ENCODE assay signal across 20 cellular contexts in genomic region chr14:34680806-34681479, GRCh38. TPM values are rescaled to one million over a fixed set of nuclear protein-coding genes. Genes with fewer than 3 reads are reported as not detected.
DNase-seq lines count a peak whose midpoint lies in the region; ATAC-seq and TF ChIP-seq lines count a peak whose summit lies in the region.
"Had no signal": no experiment of that assay in that cellular context is flagged by ENCODE, and none has a peak within 500 bp of the region (broad histone marks: within the 10 kb centered on the region; RNA-seq: fewer than 3 reads in every experiment).

No MANE protein-coding gene starts in this region.

- no peaks in the 10 kb centered on the region for H3K36me3 Mint-ChIP-seq in osteocyte (ENCODE audit: unreplicated experiment)
- H3K36me3 Mint-ChIP-seq: CD4-positive, CD25-positive, alpha-beta regulatory T cell had no signal

- H3K4me1 Mint-ChIP-seq in osteocyte (ENCODE audit: unreplicated experiment), result peaks cover 12% of the 10 kb centered on the region

- ATAC-seq in GM18511 (IDR thresholded peaks at IDR 0.05; ENCODE audit: unreplicated experiment) (no peak), HG02678 (IDR thresholded peaks at IDR 0.05; ENCODE audit: unreplicated experiment) (no peak), GM21576 (IDR thresholded peaks at IDR 0.05; ENCODE audit: unreplicated experiment) (no peak)

- no peak overlapping the region for H3K4me3 Mint-ChIP-seq in osteocyte (ENCODE audit: unreplicated experiment)

- H3K27ac Mint-ChIP-seq in osteocyte (ENCODE audit: unreplicated experiment), result no peak overlapping the region

- peak; percentile 44 for DNase-seq in DMS 273 treated with DMSO at 0.1 percent for 48 hours (lab: John Stamatoyannopoulos, UW)
- DNase-seq in NCI-H2171 treated with DMSO at 0.1 percent for 48 hours (lab: John Stamatoyannopoulos, UW), result peak; percentile 89
- peak; percentile 34 for DNase-seq in left kidney (ENCODE audit: low read depth, low spot score)
- DNase-seq in osteocyte (ENCODE audit: extremely low spot score, unreplicated experiment), result peak; percentile 21
- DNase-seq in NCI-H187 (lab: John Stamatoyannopoulos, UW), result no peak
- DNase-seq: BE2C; CD4-positive, CD25-positive, alpha-beta regulatory T cell; COR-L47; DMS153; GDM1; GOT3; NCI-H1436; NCI-H2029 treated with DMSO at 0.1 percent for 48 hours; NCI-H446 treated with DMSO at 0.1 percent for 48 hours; NCI-H774; RPMI8226; SHP77 treated with DMSO at 0.1 percent for 48 hours had no signal

- no peaks in the 10 kb centered on the region for H3K9me3 Mint-ChIP-seq in osteocyte (ENCODE audit: unreplicated experiment)
- H3K9me3 Mint-ChIP-seq: CD4-positive, CD25-positive, alpha-beta regulatory T cell had no signal

- H3K27me3 Mint-ChIP-seq in osteocyte (ENCODE audit: unreplicated experiment), result no peaks in the 10 kb centered on the region

- TF ChIP-seq CTCF in osteocyte (IDR thresholded peaks at IDR 0.05), result no peak

RNA-seq across cellular contexts. Expression of gene CFL2, which starts 33.5 kb away (rescaled TPM):
- 42.0 and 47.0 TPM in 2 replicates for total RNA-seq in osteocyte

RNA-seq across cellular contexts. Expression of gene SNX6, which starts 51.0 kb away (rescaled TPM):
- total RNA-seq in osteocyte, result 80.0 and 92.0 TPM in 2 replicates

Comparison
In these comparisons a context has a peak if more than half of its experiments do, and no peak if none do; other contexts are left out.
1. DNase-seq: peak in DMS 273 treated with DMSO at 0.1 percent for 48 hours (single experiment), NCI-H2171 treated with DMSO at 0.1 percent for 48 hours (single experiment), left kidney (single experiment) and osteocyte (single experiment); none in NCI-H187 (0 of 2).